ENCODE assay signal across 8 cellular contexts in the genomic region with DNA sequence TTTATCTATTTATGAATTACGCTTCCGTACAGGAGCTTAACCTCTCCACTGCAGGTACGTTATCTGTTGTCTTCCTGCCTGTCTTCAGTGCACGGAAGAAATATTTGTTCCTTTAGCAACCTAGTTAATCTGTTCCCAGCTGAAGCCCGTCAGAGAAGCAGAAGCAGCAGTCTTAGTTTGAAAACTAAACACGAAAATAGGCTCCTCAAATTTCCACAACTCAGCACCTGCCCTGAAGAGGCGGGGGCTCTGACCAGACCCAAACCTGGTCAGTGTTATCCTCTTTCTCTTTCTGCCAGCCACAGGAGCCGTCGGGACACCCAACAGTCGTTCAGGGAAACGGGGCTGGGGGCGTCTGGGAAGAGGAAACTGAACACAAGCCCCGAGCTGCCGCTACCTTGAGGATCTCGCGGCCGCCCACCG. TPM values are rescaled to one million over a fixed set of nuclear protein-coding genes. Genes with fewer than 3 reads are reported as not detected.
DNase-seq lines count a peak whose midpoint lies in the region; ATAC-seq and TF ChIP-seq lines count a peak whose summit lies in the region.

No MANE protein-coding gene starts in this region.

- peak overlapping the region; percentile 85 for H3K4me3 Mint-ChIP-seq in T-helper 2 cell treated with Interferon-gamma antibody and Interleukin-4, amounts not matched to agents 5 μg/mL and 100 μg/mL, for 36 hours

- peaks cover 26% of the 10 kb centered on the region for H3K79me2 ChIP-seq in hepatocyte

- no peak for TF ChIP-seq CTCF in AG09309 (IDR thresholded peaks at IDR 0.05; ENCODE audit: control insufficient read depth, insufficient read depth, low read depth, low read length, missing control alignments)
- no peak for TF ChIP-seq CTCF in hepatocyte (IDR thresholded peaks at IDR 0.05; ENCODE audit: poor library complexity)

- peaks cover 3% of the 10 kb centered on the region for H3K27me3 Mint-ChIP-seq in T-helper 2 cell treated with Interferon-gamma antibody and Interleukin-4, amounts not matched to agents 5 μg/mL and 100 μg/mL, for 36 hours (ENCODE audit: low read depth)

- peaks cover 6% of the 10 kb centered on the region for H3K4me1 ChIP-seq in hepatocyte (ENCODE audit: insufficient read depth)

- H3K27ac ChIP-seq in hepatocyte: peak overlapping the region; percentile 97
- peak overlapping the region; percentile 35 to 99 (median 94) for H3K27ac ChIP-seq in skin epidermis

- H4K20me1 ChIP-seq in hepatocyte (ENCODE audit: insufficient read depth, poor library complexity, severe bottlenecking): no peaks in the 10 kb centered on the region

- H3K36me3 Mint-ChIP-seq in T-helper 2 cell treated with Interferon-gamma antibody and Interleukin-4, amounts not matched to agents 5 μg/mL and 100 μg/mL, for 36 hours (ENCODE audit: low read depth): peaks cover 39% of the 10 kb centered on the region

- no peaks in the 10 kb centered on the region for H3K9me3 Mint-ChIP-seq in T-helper 2 cell treated with Interferon-gamma antibody and Interleukin-4, amounts not matched to agents 5 μg/mL and 100 μg/mL, for 36 hours

- H3K9me2 ChIP-seq in hepatocyte (replicated peaks; ENCODE audit: insufficient read depth): no peaks in the 10 kb centered on the region

- ATAC-seq in GM19035 (IDR thresholded peaks at IDR 0.05; ENCODE audit: unreplicated experiment) (peak; percentile 4), HG03196 (IDR thresholded peaks at IDR 0.05; ENCODE audit: unreplicated experiment) (peak; percentile 8)

- no peaks in the 10 kb centered on the region for H3K27me3 ChIP-seq in hepatocyte

- H3K36me3 ChIP-seq in hepatocyte (replicated peaks; ENCODE audit: insufficient read depth, low read depth): no peaks in the 10 kb centered on the region

- peak overlapping the region; percentile 44 for H2AFZ ChIP-seq in hepatocyte

- no peaks in the 10 kb centered on the region for H3K9me3 ChIP-seq in hepatocyte (ENCODE audit: low read depth)

- H3K4me2 ChIP-seq in hepatocyte: peak overlapping the region; percentile 78

- H3K27ac Mint-ChIP-seq in T-helper 2 cell treated with Interferon-gamma antibody and Interleukin-4, amounts not matched to agents 5 μg/mL and 100 μg/mL, for 36 hours: peak overlapping the region; percentile 96

- under 1% methylated on average over 18 of the region's 18 CpGs for WGBS in hepatocyte (ENCODE audit: low lambda C conversion rate, missing lambda C conversion rate)

- H3K4me3 ChIP-seq in AG09309 (ENCODE audit: control insufficient read depth, low read depth, low read length) (peak overlapping the region; percentile 81), hepatocyte (peak overlapping the region; percentile 48), skin epidermis (peak overlapping the region; percentile 46 to 86 (median 74))

- DNase-seq in AG09309 (ENCODE audit: low read depth): no peak
- DNase-seq in T-helper 2 cell treated with Interferon-gamma antibody and Interleukin-4, amounts not matched to agents 5 μg/mL and 100 μg/mL, for 36 hours (ENCODE audit: low spot score): no peak
- no peak for DNase-seq in hepatocyte (ENCODE audit: low spot score)
- DNase-seq in central memory CD4-positive, alpha-beta T cell: no peak
- DNase-seq in dermis blood vessel endothelial cell: no peak

- peaks cover 50% of the 10 kb centered on the region for H3K4me1 Mint-ChIP-seq in T-helper 2 cell treated with Interferon-gamma antibody and Interleukin-4, amounts not matched to agents 5 μg/mL and 100 μg/mL, for 36 hours (ENCODE audit: low read depth)

RNA-seq across cellular contexts. Expression of a gene that starts 0.4 kb away (rescaled TPM):
- 15.3 and 18.8 TPM in 2 replicates for total RNA-seq in hepatocyte
- 74.6 and 79.5 TPM in 2 replicates for polyA plus RNA-seq in hepatocyte
- total RNA-seq in dermis blood vessel endothelial cell: 2.9 and 7.6 TPM in 2 replicates

RNA-seq across cellular contexts. Expression of a gene that starts 1.0 kb away (rescaled TPM):
- total RNA-seq in hepatocyte (9.8 and 10.6 TPM in 2 replicates), dermis blood vessel endothelial cell (16.2 and 60.2 TPM in 2 replicates)
- 5.2 and 5.7 TPM in 2 replicates for polyA plus RNA-seq in hepatocyte

RNA-seq across cellular contexts. Expression of a gene that starts 22.1 kb away (rescaled TPM):
- total RNA-seq in hepatocyte (332 and 390 TPM in 2 replicates), dermis blood vessel endothelial cell (379 and 441 TPM in 2 replicates)
- polyA plus RNA-seq in hepatocyte: 141 and 158 TPM in 2 replicates

RNA-seq across cellular contexts. Expression of a gene that starts 45.9 kb away (rescaled TPM):
- total RNA-seq in hepatocyte (73.8 and 82.8 TPM in 2 replicates), dermis blood vessel endothelial cell (89.9 and 107 TPM in 2 replicates)
- polyA plus RNA-seq in hepatocyte: 64.3 and 65.4 TPM in 2 replicates
